Comparison of ENCODE assay signal across 8 cellular contexts in the genomic region with DNA sequence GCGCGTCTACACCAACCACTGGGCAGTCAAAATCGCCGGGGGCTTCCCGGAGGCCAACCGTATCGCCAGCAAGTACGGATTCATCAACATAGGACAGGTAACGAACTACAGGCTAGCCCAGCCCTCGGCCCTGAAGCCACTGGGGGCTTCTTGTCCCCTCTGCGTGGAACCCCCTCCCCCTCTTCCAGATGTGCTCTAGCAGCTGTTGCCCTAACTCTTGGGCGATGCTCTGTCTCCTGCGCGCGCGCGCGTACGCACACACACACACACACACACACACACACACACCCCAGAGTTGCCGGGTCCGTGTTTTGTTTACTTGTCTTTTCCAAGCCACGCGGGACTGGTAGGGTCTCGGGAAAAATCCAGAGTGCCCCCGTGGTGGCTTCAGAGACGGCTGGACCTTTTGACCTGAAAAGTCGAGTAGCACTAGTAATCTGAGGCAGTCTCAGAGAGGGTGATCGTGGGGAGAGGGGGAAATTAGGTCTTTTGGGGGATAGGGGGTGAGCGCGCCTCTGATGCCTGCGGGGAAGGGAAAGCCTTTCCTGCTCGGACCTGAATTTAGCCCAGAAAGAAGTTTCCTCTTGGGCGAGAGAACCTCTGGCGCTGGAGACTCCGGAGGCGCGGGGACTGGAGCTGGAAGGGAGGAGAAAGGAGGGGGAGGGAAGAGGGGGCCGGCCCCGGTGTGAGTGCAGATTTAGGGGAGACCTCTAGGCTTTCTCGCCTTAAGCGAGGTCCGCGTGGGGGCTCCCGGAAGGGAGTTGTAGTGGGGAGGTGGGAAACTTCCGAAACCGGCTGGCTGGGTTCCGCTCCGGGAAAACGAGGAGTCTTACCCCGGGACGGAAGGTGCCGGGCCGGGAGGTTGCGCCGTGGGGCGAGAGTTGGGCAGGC. TPM values are rescaled to one million over a fixed set of nuclear protein-coding genes. Genes with fewer than 3 reads are reported as not detected.
DNase-seq lines count a peak whose midpoint lies in the region; ATAC-seq and TF ChIP-seq lines count a peak whose summit lies in the region.

No MANE protein-coding gene starts in this region.

- no peaks in the 10 kb centered on the region for H3K27me3 ChIP-seq in tibial artery

- peak; percentile 15 for ATAC-seq in HG03378 (IDR thresholded peaks at IDR 0.05; ENCODE audit: unreplicated experiment)
- no peak for ATAC-seq in naive B cell (ENCODE audit: low read depth in 2 of 2)
- ATAC-seq in HG02759 (IDR thresholded peaks at IDR 0.05; ENCODE audit: unreplicated experiment), result no peak

- H3K36me3 Mint-ChIP-seq in naive B cell, result peaks cover 0 to 8% of the 10 kb centered on the region in 2 donors

- no peaks in the 10 kb centered on the region for H3K9me3 ChIP-seq in tibial artery

- peaks cover 0 to 3% (median 0%) of the 10 kb centered on the region in 7 donors for H3K9me3 Mint-ChIP-seq in naive B cell

- TF ChIP-seq CTCF in AG09309 (IDR thresholded peaks at IDR 0.05; ENCODE audit: control insufficient read depth, insufficient read depth, low read depth, low read length, missing control alignments), result no peak
- no peak for TF ChIP-seq CTCF in fibroblast of mammary gland (conservative IDR thresholded peaks at IDR 0.05; ENCODE audit: control insufficient read depth, insufficient read depth, low read depth, low read length)
- TF ChIP-seq CTCF in tibial artery (IDR thresholded peaks at IDR 0.05), result no peak

- peak overlapping the region; percentile 90 to 91 for H3K27ac ChIP-seq in tibial artery

- H3K4me3 ChIP-seq in AG09309 (ENCODE audit: control insufficient read depth, low read depth, low read length), result peak overlapping the region; percentile 65
- peak overlapping the region; percentile 81 for H3K4me3 ChIP-seq in fibroblast of mammary gland (ENCODE audit: control insufficient read depth, low read depth, low read length)
- H3K4me3 ChIP-seq in tibial artery, result peak overlapping the region; percentile 74 to 76

- H3K36me3 ChIP-seq in tibial artery, result no peaks in the 10 kb centered on the region

- peak overlapping the region; percentile 39 to 84 (median 74) for H3K4me3 Mint-ChIP-seq in naive B cell

- peak overlapping the region in 1 of 6 donors; percentile 70 for H3K27ac Mint-ChIP-seq in naive B cell

- intact Hi-C loops in tibial artery (cut with DNase I; ENCODE audit: low total_unique reads), result no loop called here

- peaks cover 24 to 28% (median 25%) of the 10 kb centered on the region in 3 donors for H3K4me1 Mint-ChIP-seq in naive B cell

- peaks cover 0 to 42% (median 15%) of the 10 kb centered on the region in 4 donors for H3K4me1 ChIP-seq in tibial artery

- H3K27me3 Mint-ChIP-seq in naive B cell, result peaks cover 45 to 88% (median 69%) of the 10 kb centered on the region in 3 donors

- no peak for DNase-seq in AG09309 (ENCODE audit: low read depth)
- DNase-seq in activated T-cell treated with anti-CD3 and anti-CD28 coated beads for 24 hours (ENCODE audit: low read depth), result peak; percentile 23
- DNase-seq in fibroblast of mammary gland (ENCODE audit: low read depth), result peak; percentile 30
- no peak for DNase-seq in naive B cell
- DNase-seq in tibial artery, result peak; percentile 63 to 73
- no peak for DNase-seq in OCI-M1 (lab: John Stamatoyannopoulos, UW)

RNA-seq across cellular contexts. Expression of a gene that starts 1.0 kb away (rescaled TPM):
- polyA plus RNA-seq in naive B cell (ENCODE audit: low read depth in 6 of 6), result under 1 TPM in 1 of 6 donors, not detected in 5; 0.05 TPM

Comparison
In these comparisons a context has a peak if more than half of its experiments do, and no peak if none do; other contexts are left out.
1. DNase-seq: peak in activated T-cell treated with anti-CD3 and anti-CD28 coated beads for 24 hours (single experiment), fibroblast of mammary gland (single experiment) and tibial artery (2 of 2); none in AG09309 (single experiment), naive B cell (single experiment) and OCI-M1 (single experiment).
2. Peak in every context shown above with its lines, with median percentiles within 50 percentile points of each other: H3K4me3 ChIP-seq.